1 cellular context compared by ENCODE assay signal in the genomic region with DNA sequence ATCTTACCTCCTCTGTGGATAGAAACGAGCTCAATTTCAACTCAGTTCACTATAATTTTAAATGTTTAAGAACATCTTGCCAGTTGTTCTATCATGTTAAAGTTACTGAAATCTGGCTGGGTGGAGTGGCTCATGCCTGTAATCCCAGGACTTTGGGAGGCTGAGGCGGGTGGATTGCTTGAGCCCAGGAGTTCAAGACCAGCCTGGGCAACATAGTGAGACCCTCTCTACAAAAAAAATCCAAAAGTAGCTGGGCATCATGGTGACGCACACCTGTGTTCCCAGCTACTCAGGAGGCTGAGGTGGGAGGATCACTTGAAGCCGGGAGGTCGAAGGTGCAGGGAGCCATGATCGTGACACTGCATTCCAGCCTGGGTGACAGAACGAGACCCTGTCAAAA.
A peak's percentile ranks its signal among the peaks of the same experiment; 100 is the strongest.
TF ChIP-seq lines count a peak whose summit lies in the region.

No MANE protein-coding gene starts in this region.

TF ChIP-seq in K562, 482 proteins besides CTCF, POLR2A, EP300 and RAD21:
- TF ChIP-seq ZNF121 (CRISPR knock-in tag; conservative IDR thresholded peaks at IDR 0.05), result peak; percentile 60
